In the genomic region with DNA sequence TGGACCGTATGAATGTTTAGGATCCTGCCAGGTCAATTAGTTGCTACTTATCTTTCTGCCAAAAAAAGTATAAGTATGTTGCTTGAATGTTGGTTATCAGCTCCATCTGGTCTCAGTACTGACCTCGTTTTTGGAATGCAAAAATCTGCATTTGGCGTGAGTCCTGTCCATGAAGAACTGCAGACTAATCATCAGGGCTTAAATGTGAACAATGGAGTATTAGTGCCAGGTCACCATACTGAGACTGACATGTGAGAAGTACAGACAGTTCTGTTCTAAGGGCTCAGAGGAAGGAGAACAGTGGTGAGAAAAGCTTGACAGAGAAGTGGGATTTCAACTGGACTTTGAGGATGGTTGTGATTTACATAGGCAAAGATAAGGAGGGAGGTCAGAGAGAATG, we compare ENCODE assay signal across 23 cellular contexts.
DNase-seq lines count a peak whose midpoint lies in the region; ATAC-seq and TF ChIP-seq lines count a peak whose summit lies in the region.
"Had no signal": no experiment of that assay in that cellular context is flagged by ENCODE, and none has a peak within 500 bp of the region (broad histone marks: within the 10 kb centered on the region; RNA-seq: fewer than 3 reads in every experiment).

No MANE protein-coding gene starts in this region.

- ATAC-seq in Right ventricle myocardium inferior (peak; percentile 63), GM19395 (IDR thresholded peaks at IDR 0.05; ENCODE audit: unreplicated experiment) (no peak)
- ATAC-seq in activated CD4-positive, alpha-beta T cell treated with anti-CD3 and anti-CD28 coated beads for 36 hours = no peak
- ATAC-seq: CD8-positive, alpha-beta T cell; Panc1 had no signal

- H3K36me3 Mint-ChIP-seq in activated CD4-positive, alpha-beta T cell treated with anti-CD3 and anti-CD28 coated beads for 36 hours (ENCODE audit: low read depth) = no peaks in the 10 kb centered on the region
- H3K36me3 Mint-ChIP-seq: CD8-positive, alpha-beta T cell had no signal

- no peaks in the 10 kb centered on the region for H3K4me1 Mint-ChIP-seq in activated CD4-positive, alpha-beta T cell treated with anti-CD3 and anti-CD28 coated beads for 36 hours

- DNase-seq in Right ventricle myocardium inferior (ENCODE audit: missing footprints) = no peak
- no peak for DNase-seq in cardiac septum (ENCODE audit: low spot score)
- DNase-seq in cerebellar cortex (ENCODE audit: low spot score) = peak; percentile 50
- DNase-seq in fibroblast of the aortic adventitia (ENCODE audit: low read depth) = peak; percentile 56
- peak; percentile 78 for DNase-seq in retinal pigment epithelial cell (ENCODE audit: low read depth)
- no peak for DNase-seq in activated CD4-positive, alpha-beta T cell treated with anti-CD3 and anti-CD28 coated beads for 36 hours
- no peak for DNase-seq in NCI-H2081 treated with DMSO at 0.1 percent for 48 hours (lab: John Stamatoyannopoulos, UW)
- DNase-seq: ACHN; AML-193; C1 segment of cervical spinal cord; Calu3; CD8-positive, alpha-beta T cell; DMS153; GDM1; NCI-H1092 treated with DMSO at 0.1 percent for 48 hours; NCI-H1436 treated with DMSO at 0.1 percent for 48 hours; NCI-H1930; NCI-H2227 treated with DMSO at 0.1 percent for 48 hours; NCI-H510A; NCI-H774; NK-92 treated with Interleukin-12 subunit alpha and Interleukin-12 subunit beta, amount 100 ng/mL, for 24 hours had no signal

- POLR2A ChIA-PET in activated CD4-positive, alpha-beta T cell treated with anti-CD3 and anti-CD28 coated beads for 36 hours (lab: Charles Lee) = no interaction called here

- TF ChIP-seq CTCF in fibroblast of the aortic adventitia (IDR thresholded peaks at IDR 0.05; ENCODE audit: insufficient read depth, low read length) (no peak), retinal pigment epithelial cell (conservative IDR thresholded peaks at IDR 0.05; ENCODE audit: low read depth, low read length) (no peak)

- H3K9me3 Mint-ChIP-seq in activated CD4-positive, alpha-beta T cell treated with anti-CD3 and anti-CD28 coated beads for 36 hours (ENCODE audit: low read depth) = no peaks in the 10 kb centered on the region
- H3K9me3 Mint-ChIP-seq: CD8-positive, alpha-beta T cell had no signal

- H3K4me3 Mint-ChIP-seq in activated CD4-positive, alpha-beta T cell treated with anti-CD3 and anti-CD28 coated beads for 36 hours = no peak overlapping the region
- H3K4me3 Mint-ChIP-seq: CD8-positive, alpha-beta T cell had no signal

- peaks cover 4% of the 10 kb centered on the region for H3K27me3 Mint-ChIP-seq in activated CD4-positive, alpha-beta T cell treated with anti-CD3 and anti-CD28 coated beads for 36 hours

- intact Hi-C loops in Right ventricle myocardium inferior (cut with DNase I) (no loop called here), cardiac septum (cut with DNase I) (no loop called here)
- intact Hi-C loops in activated CD4-positive, alpha-beta T cell treated with anti-CD3 and anti-CD28 coated beads for 36 hours (cut with DNase I, micrococcal nuclease) = no loop called here

- no peak overlapping the region for H3K27ac Mint-ChIP-seq in activated CD4-positive, alpha-beta T cell treated with anti-CD3 and anti-CD28 coated beads for 36 hours
- H3K27ac Mint-ChIP-seq: CD8-positive, alpha-beta T cell had no signal

- H3K4me3 ChIP-seq in fibroblast of the aortic adventitia (ENCODE audit: low read depth, low read length) (no peak overlapping the region), retinal pigment epithelial cell (ENCODE audit: low read length) (no peak overlapping the region)

- CTCF ChIA-PET in activated CD4-positive, alpha-beta T cell treated with anti-CD3 and anti-CD28 coated beads for 36 hours (lab: Charles Lee) = interaction anchor here (1.9 kb wide), 1 partner anchor 10 kb away, joined by 5 read pairs; no protein-coding TSS in a partner anchor

Comparison
In these comparisons a context has a peak if more than half of its experiments do, and no peak if none do; other contexts are left out.
1. DNase-seq: peak in cerebellar cortex (single experiment), fibroblast of the aortic adventitia (single experiment) and retinal pigment epithelial cell (single experiment); none in Right ventricle myocardium inferior (single experiment), cardiac septum (single experiment), activated CD4-positive, alpha-beta T cell treated with anti-CD3 and anti-CD28 coated beads for 36 hours (single experiment) and NCI-H2081 treated with DMSO at 0.1 percent for 48 hours (single experiment).